1 cellular context compared by ENCODE assay signal in genomic region chr1:183471748-183472487, GRCh38.
TF ChIP-seq lines count a peak whose summit lies in the region.

No MANE protein-coding gene starts in this region.

TF ChIP-seq in K562, 482 proteins besides CTCF, POLR2A, EP300 and RAD21 (continued from another document and continues in another):
- peak; percentile 34; the same call in 1 of the 2 replicates for TF ChIP-seq ARID3A (IDR thresholded peaks at IDR 0.05; ENCODE audit: borderline replicate concordance, low read depth, low read length)
- TF ChIP-seq ZBTB8A (IDR thresholded peaks at IDR 0.05; ENCODE audit: partially characterized antibody), result no peak
- 0 out of 2 replicates have a peak, but pooled peaks have one; percentile 69 for TF ChIP-seq ZNF764 (CRISPR knock-in tag; IDR thresholded peaks at IDR 0.05; ENCODE audit: low read depth)
- TF ChIP-seq MEF2D (tag; conservative IDR thresholded peaks at IDR 0.05; ENCODE audit: low read depth), result peak; percentile 85
- peak; percentile 70 for TF ChIP-seq BRD9 (IDR thresholded peaks at IDR 0.05; ENCODE audit: low read depth, partially characterized antibody)
- TF ChIP-seq IFI16 (CRISPR knock-in tag; IDR thresholded peaks at IDR 0.05), result no peak
- TF ChIP-seq ZNF445 (CRISPR knock-in tag; IDR thresholded peaks at IDR 0.05; ENCODE audit: low read depth), result no peak
- peak in 1 of 2 experiments; percentile 96 for TF ChIP-seq AFF1 (IDR thresholded peaks at IDR 0.05; ENCODE audit: low read depth in 1 of 2, partially characterized antibody in 2 of 2)
- TF ChIP-seq HNRNPK (IDR thresholded peaks at IDR 0.05; ENCODE audit: low read depth, low read length, poor library complexity, severe bottlenecking), result no peak
- TF ChIP-seq CEBPG (CRISPR knock-in tag; IDR thresholded peaks at IDR 0.05), result no peak
- no peak for TF ChIP-seq CEBPG (tag; conservative IDR thresholded peaks at IDR 0.05 in 1 of 2, IDR thresholded peaks at IDR 0.05 in 1 of 2)
- no peak for TF ChIP-seq ELK1 (CRISPR knock-in tag; IDR thresholded peaks at IDR 0.05)
- peak; percentile 71 for TF ChIP-seq ATF6 (CRISPR knock-in tag; IDR thresholded peaks at IDR 0.05)
- 0 out of 4 replicates have a peak, but pooled peaks of 1 of the 2 experiments have one; percentile 20 for TF ChIP-seq SIN3A (IDR thresholded peaks at IDR 0.05; ENCODE audit: borderline replicate concordance in 2 of 2, control insufficient read depth in 1 of 2, low read depth in 2 of 2, low read length in 2 of 2)
- peak; percentile 92; the same call in 1 of the 2 replicates for TF ChIP-seq NR1H2 (CRISPR knock-in tag; IDR thresholded peaks at IDR 0.05)
- peak; percentile 57 for TF ChIP-seq JUN (IDR thresholded peaks at IDR 0.05; ENCODE audit: borderline replicate concordance, low read depth, low read length)
- no peak for TF ChIP-seq JUN (CRISPR knock-in tag; IDR thresholded peaks at IDR 0.05; ENCODE audit: borderline replicate concordance)
- TF ChIP-seq MCM5 (IDR thresholded peaks at IDR 0.05; ENCODE audit: low read depth), result no peak
- TF ChIP-seq GABPB1 (CRISPR knock-in tag; IDR thresholded peaks at IDR 0.05), result peak; percentile 99
- TF ChIP-seq TBP (optimal IDR thresholded peaks at IDR 0.05; ENCODE audit: low read depth, low read length), result peak; percentile 89
- TF ChIP-seq, protein P1, sequence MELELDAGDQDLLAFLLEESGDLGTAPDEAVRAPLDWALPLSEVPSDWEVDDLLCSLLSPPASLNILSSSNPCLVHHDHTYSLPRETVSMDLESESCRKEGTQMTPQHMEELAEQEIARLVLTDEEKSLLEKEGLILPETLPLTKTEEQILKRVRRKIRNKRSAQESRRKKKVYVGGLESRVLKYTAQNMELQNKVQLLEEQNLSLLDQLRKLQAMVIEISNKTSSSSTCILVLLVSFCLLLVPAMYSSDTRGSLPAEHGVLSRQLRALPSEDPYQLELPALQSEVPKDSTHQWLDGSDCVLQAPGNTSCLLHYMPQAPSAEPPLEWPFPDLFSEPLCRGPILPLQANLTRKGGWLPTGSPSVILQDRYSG (tag; conservative IDR thresholded peaks at IDR 0.05; ENCODE audit: low read depth), result no peak; the same call in 1 of the 2 replicates
- TF ChIP-seq, protein P2, sequence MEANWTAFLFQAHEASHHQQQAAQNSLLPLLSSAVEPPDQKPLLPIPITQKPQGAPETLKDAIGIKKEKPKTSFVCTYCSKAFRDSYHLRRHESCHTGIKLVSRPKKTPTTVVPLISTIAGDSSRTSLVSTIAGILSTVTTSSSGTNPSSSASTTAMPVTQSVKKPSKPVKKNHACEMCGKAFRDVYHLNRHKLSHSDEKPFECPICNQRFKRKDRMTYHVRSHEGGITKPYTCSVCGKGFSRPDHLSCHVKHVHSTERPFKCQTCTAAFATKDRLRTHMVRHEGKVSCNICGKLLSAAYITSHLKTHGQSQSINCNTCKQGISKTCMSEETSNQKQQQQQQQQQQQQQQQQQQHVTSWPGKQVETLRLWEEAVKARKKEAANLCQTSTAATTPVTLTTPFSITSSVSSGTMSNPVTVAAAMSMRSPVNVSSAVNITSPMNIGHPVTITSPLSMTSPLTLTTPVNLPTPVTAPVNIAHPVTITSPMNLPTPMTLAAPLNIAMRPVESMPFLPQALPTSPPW (CRISPR knock-in tag; IDR thresholded peaks at IDR 0.05), result peak; percentile 99
- TF ChIP-seq TRIM28 (IDR thresholded peaks at IDR 0.05), result peak; percentile 82
- TF ChIP-seq RBM15 (IDR thresholded peaks at IDR 0.05; ENCODE audit: insufficient read depth, low read length), result no peak
- TF ChIP-seq PTTG1 (tag; IDR thresholded peaks at IDR 0.05; ENCODE audit: low read depth), result no peak
- TF ChIP-seq, protein P3, sequence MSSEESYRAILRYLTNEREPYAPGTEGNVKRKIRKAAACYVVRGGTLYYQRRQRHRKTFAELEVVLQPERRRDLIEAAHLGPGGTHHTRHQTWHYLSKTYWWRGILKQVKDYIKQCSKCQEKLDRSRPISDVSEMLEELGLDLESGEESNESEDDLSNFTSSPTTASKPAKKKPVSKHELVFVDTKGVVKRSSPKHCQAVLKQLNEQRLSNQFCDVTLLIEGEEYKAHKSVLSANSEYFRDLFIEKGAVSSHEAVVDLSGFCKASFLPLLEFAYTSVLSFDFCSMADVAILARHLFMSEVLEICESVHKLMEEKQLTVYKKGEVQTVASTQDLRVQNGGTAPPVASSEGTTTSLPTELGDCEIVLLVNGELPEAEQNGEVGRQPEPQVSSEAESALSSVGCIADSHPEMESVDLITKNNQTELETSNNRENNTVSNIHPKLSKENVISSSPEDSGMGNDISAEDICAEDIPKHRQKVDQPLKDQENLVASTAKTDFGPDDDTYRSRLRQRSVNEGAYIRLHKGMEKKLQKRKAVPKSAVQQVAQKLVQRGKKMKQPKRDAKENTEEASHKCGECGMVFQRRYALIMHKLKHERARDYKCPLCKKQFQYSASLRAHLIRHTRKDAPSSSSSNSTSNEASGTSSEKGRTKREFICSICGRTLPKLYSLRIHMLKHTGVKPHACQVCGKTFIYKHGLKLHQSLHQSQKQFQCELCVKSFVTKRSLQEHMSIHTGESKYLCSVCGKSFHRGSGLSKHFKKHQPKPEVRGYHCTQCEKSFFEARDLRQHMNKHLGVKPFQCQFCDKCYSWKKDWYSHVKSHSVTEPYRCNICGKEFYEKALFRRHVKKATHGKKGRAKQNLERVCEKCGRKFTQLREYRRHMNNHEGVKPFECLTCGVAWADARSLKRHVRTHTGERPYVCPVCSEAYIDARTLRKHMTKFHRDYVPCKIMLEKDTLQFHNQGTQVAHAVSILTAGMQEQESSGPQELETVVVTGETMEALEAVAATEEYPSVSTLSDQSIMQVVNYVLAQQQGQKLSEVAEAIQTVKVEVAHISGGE (CRISPR knock-in tag; IDR thresholded peaks at IDR 0.05), result peak; percentile 99 to 100 (median 100)
- peak; percentile 78; the same call in 1 of the 2 replicates for TF ChIP-seq ZNF830 (CRISPR knock-in tag; IDR thresholded peaks at IDR 0.05)
- TF ChIP-seq SETDB1 (IDR thresholded peaks at IDR 0.05; ENCODE audit: low read length), result no peak
- TF ChIP-seq CBX3 (IDR thresholded peaks at IDR 0.05; ENCODE audit: borderline replicate concordance in 1 of 2, low read length in 2 of 2), result peak in 1 of 2 experiments; percentile 92; a peak in 2 of 3 replicates
- TF ChIP-seq NCOA2 (IDR thresholded peaks at IDR 0.05; ENCODE audit: partially characterized antibody in 2 of 2), result no peak
- peak; percentile 65; the same call in 1 of the 2 replicates for TF ChIP-seq ZNF766 (CRISPR knock-in tag; conservative IDR thresholded peaks at IDR 0.05)
- TF ChIP-seq GTF3C2 (IDR thresholded peaks at IDR 0.05; ENCODE audit: borderline replicate concordance, extremely low read depth, insufficient read length), result no peak
- no peak for TF ChIP-seq SAFB2 (IDR thresholded peaks at IDR 0.05; ENCODE audit: borderline replicate concordance, low read depth, low read length, severe bottlenecking)
- peak in 1 of 2 experiments; percentile 42; a peak in 1 of 4 replicates for TF ChIP-seq NONO (IDR thresholded peaks at IDR 0.05; ENCODE audit: low read depth in 2 of 2, low read length in 1 of 2)
- no peak for TF ChIP-seq ZNF785 (CRISPR knock-in tag; IDR thresholded peaks at IDR 0.05)
